8 cellular contexts compared by ENCODE assay signal in the genomic region with DNA sequence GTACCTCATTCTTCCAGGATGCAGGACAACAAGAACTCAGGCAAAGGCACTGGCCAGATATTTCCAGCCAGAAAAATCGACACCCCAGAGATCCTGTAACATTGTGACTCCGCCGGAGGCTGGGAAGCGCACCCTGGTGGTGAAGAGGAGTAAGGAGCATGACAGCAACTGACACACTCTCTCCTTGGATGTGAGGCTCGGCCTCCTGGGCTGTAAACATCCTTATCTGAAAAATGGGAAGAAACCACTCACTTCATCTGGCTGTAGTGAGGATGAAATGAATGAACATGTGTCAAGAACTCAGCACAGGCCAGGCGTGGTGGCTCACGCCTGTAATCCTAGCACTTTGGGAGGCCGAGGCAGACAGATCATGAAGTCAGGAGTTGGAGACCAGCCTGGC. TPM values are rescaled to one million over a fixed set of nuclear protein-coding genes. Genes with fewer than 3 reads are reported as not detected.
DNase-seq lines count a peak whose midpoint lies in the region; ATAC-seq, FAIRE-seq and TF ChIP-seq lines count a peak whose summit lies in the region.

No MANE protein-coding gene starts in this region.

- H3K79me2 ChIP-seq in Loucy (ENCODE audit: insufficient read depth, low read length) (no peaks in the 10 kb centered on the region), endothelial cell of umbilical vein (ENCODE audit: control insufficient read depth, insufficient read depth, low read length) (no peaks in the 10 kb centered on the region), parathyroid adenoma (no peaks in the 10 kb centered on the region)

- H3K9ac ChIP-seq in Loucy (ENCODE audit: low read depth, low read length, poor library complexity, severe bottlenecking) (no peak overlapping the region), endothelial cell of umbilical vein (replicated peaks; ENCODE audit: extremely low read depth, insufficient read depth, low read length) (no peak overlapping the region), parathyroid adenoma (no peak overlapping the region)

- no peaks in the 10 kb centered on the region for H3K9me3 ChIP-seq in Loucy (ENCODE audit: insufficient read depth, low read depth, low read length)
- H3K9me3 ChIP-seq in endothelial cell of umbilical vein (replicated peaks; ENCODE audit: control insufficient read depth, insufficient read depth, low read length) = no peaks in the 10 kb centered on the region
- no peaks in the 10 kb centered on the region for H3K9me3 ChIP-seq in parathyroid adenoma (ENCODE audit: control insufficient read depth, low read length)

- no peak overlapping the region for H3K4me3 ChIP-seq in Loucy (ENCODE audit: low read length, poor library complexity, severe bottlenecking)
- H3K4me3 ChIP-seq in endothelial cell of umbilical vein (replicated peaks in 1 of 3; ENCODE audit: insufficient read depth in 1 of 3, low read depth in 1 of 3, low read length in 3 of 3) = no peak overlapping the region
- no peak overlapping the region for H3K4me3 ChIP-seq in parathyroid adenoma (ENCODE audit: low read depth, low read length)

- TF ChIP-seq POLR2A in endothelial cell of umbilical vein (IDR thresholded peaks at IDR 0.05; ENCODE audit: low read depth, low read length) = no peak

- no peak overlapping the region for H3K4me2 ChIP-seq in Loucy (ENCODE audit: low read depth, low read length, poor library complexity, severe bottlenecking)
- H3K4me2 ChIP-seq in endothelial cell of umbilical vein (ENCODE audit: insufficient read depth, low read length) = no peak overlapping the region
- no peak overlapping the region for H3K4me2 ChIP-seq in parathyroid adenoma (ENCODE audit: low read length)

- no peaks in the 10 kb centered on the region for H3K9me1 ChIP-seq in endothelial cell of umbilical vein (replicated peaks; ENCODE audit: control insufficient read depth, extremely low read depth, insufficient read depth, low read length)

- H3K4me1 ChIP-seq in Loucy (ENCODE audit: insufficient read depth, low read length, poor library complexity, severe bottlenecking) (no peaks in the 10 kb centered on the region), endothelial cell of umbilical vein (ENCODE audit: control insufficient read depth, extremely low read depth, insufficient read depth, low read length) (no peaks in the 10 kb centered on the region), parathyroid adenoma (no peaks in the 10 kb centered on the region)

- H3K27ac ChIP-seq in endothelial cell of umbilical vein (ENCODE audit: insufficient read depth, low read depth, low read length) (no peak overlapping the region), parathyroid adenoma (no peak overlapping the region)

- H3K27me3 ChIP-seq in Loucy (ENCODE audit: insufficient read depth, low read length, poor library complexity, severe bottlenecking) = no peaks in the 10 kb centered on the region
- H3K27me3 ChIP-seq in endothelial cell of umbilical vein (ENCODE audit: control insufficient read depth in 2 of 2, insufficient read depth in 2 of 2, low read length in 2 of 2) = no peaks in the 10 kb centered on the region
- H3K27me3 ChIP-seq in parathyroid adenoma (ENCODE audit: control insufficient read depth, insufficient read depth, low read length) = no peaks in the 10 kb centered on the region

- TF ChIP-seq CTCF in GM10248 (IDR thresholded peaks at IDR 0.05; ENCODE audit: control extremely low read depth, extremely low read depth, low read depth, missing control alignments) (peak; percentile 40), Loucy (conservative IDR thresholded peaks at IDR 0.05; ENCODE audit: low read length) (peak; percentile 73), endothelial cell of umbilical vein (IDR thresholded peaks at IDR 0.05; ENCODE audit: extremely low read depth in 1 of 2, insufficient read depth in 1 of 2, low read depth in 1 of 2, low read length in 2 of 2) (peak; percentile 69 to 83), parathyroid adenoma (IDR thresholded peaks at IDR 0.05) (peak; percentile 48)

- CTCF ChIA-PET in GM10248 (lab: Yijun Ruan, JAX) = interaction anchor here (1.5 to 3.7 kb wide), 2 partner anchors 12 to 74 kb away, joined by 8 to 22 read pairs; no protein-coding TSS in a partner anchor
- CTCF ChIA-PET in endothelial cell of umbilical vein (lab: Charles Lee) = interaction anchor here (1.0 to 9.7 kb wide), 10 partner anchors 8 to 504 kb away, joined by 3 to 147 read pairs (median 5); a partner anchor contains a TSS

- intact Hi-C loops in endothelial cell of umbilical vein (cut with micrococcal nuclease) = loop anchor here (1.0 to 2.0 kb wide), 3 partner anchors 27 to 78 kb away; a partner anchor contains a TSS

- dilution Hi-C loops in endothelial cell of umbilical vein (cut with MboI; ENCODE audit: extremely low pct_ligation_motif_present, low sequenced_read_pairs) = no loop called here

- H4K20me1 ChIP-seq in Loucy (ENCODE audit: insufficient read depth, low read length, poor library complexity, severe bottlenecking) (no peaks in the 10 kb centered on the region), endothelial cell of umbilical vein (replicated peaks; ENCODE audit: control insufficient read depth, extremely low read depth, insufficient read depth, low read length) (no peaks in the 10 kb centered on the region)

- peak; percentile 77 for FAIRE-seq in endothelial cell of umbilical vein (lab: Jason Lieb, UNC)

- BruUV-seq in endothelial cell of umbilical vein (replicated peaks; lab: Mats Ljungman, UMichigan) = no TSS peak

- POLR2A ChIA-PET in GM10248 (lab: Yijun Ruan, JAX) = no interaction called here
- POLR2A ChIA-PET in endothelial cell of umbilical vein (lab: Charles Lee) = no interaction called here

- no peaks in the 10 kb centered on the region for H3K9me2 ChIP-seq in Loucy (replicated peaks; ENCODE audit: low read depth, low read length)

- no peak overlapping the region for H2AFZ ChIP-seq in Loucy (ENCODE audit: low read length)
- no peak overlapping the region for H2AFZ ChIP-seq in endothelial cell of umbilical vein (ENCODE audit: low read depth, low read length)
- H2AFZ ChIP-seq in parathyroid adenoma = no peak overlapping the region

- H3F3A ChIP-seq in Loucy (ENCODE audit: low read depth) = no peaks in the 10 kb centered on the region

- H3K36me3 ChIP-seq in Loucy (ENCODE audit: insufficient read depth, low read length) = peaks cover 13% of the 10 kb centered on the region; the same call in 1 of the 2 replicates
- H3K36me3 ChIP-seq in endothelial cell of umbilical vein (ENCODE audit: control insufficient read depth in 2 of 2, extremely low read depth in 1 of 2, insufficient read depth in 2 of 2, low read length in 2 of 2) = peaks cover 7 to 22% of the 10 kb centered on the region in 2 experiments
- H3K36me3 ChIP-seq in parathyroid adenoma (ENCODE audit: control insufficient read depth, insufficient read depth, low read length) = no peaks in the 10 kb centered on the region

- ATAC-seq in GM21528 (IDR thresholded peaks at IDR 0.05; ENCODE audit: low FRiP score, unreplicated experiment) = no peak

- DNase-seq in GM10248 (ENCODE audit: extremely low spot score) = peak; percentile 71
- DNase-seq in activated CD4-positive, alpha-beta T cell treated with anti-CD3 and anti-CD28 coated beads, Interleukin-2, amount 50 U/mL, for 24 hours (ENCODE audit: low read depth in 1 of 2, low spot score in 1 of 2) = peak; percentile 9 to 21
- peak; percentile 47 for DNase-seq in endothelial cell of umbilical vein (ENCODE audit: low read depth, low spot score)
- no peak for DNase-seq in C1 segment of cervical spinal cord (lab: John Stamatoyannopoulos, UW)
- no peak for DNase-seq in GF-D8 (lab: John Stamatoyannopoulos, UW)

TF ChIP-seq in endothelial cell of umbilical vein, 7 proteins besides CTCF, POLR2A, EP300 and RAD21:
- no peak for TF ChIP-seq POLR2AphosphoS5 (IDR thresholded peaks at IDR 0.05; ENCODE audit: insufficient read depth, low read depth, low read length)

RNA-seq across cellular contexts. Expression of a gene that starts 27.5 kb away (rescaled TPM):
- 24.3 and 26.0 TPM in 2 replicates for total RNA-seq in endothelial cell of umbilical vein
- polyA plus RNA-seq in endothelial cell of umbilical vein = 9.4 and 12.9 TPM in 2 replicates
- 12.1 and 12.5 TPM in 2 replicates for polyA plus RNA-seq in endothelial cell of umbilical vein (2011; cell fraction: cytosol; rRNA removed)
- polyA plus RNA-seq in endothelial cell of umbilical vein (2011; cell fraction: nucleus; rRNA removed) = 42.3 and 50.3 TPM in 2 replicates
- polyA plus RNA-seq in endothelial cell of umbilical vein (2012) = 18.5 and 20.5 TPM in 2 replicates
- polyA minus RNA-seq in endothelial cell of umbilical vein = 8.3 and 13.2 TPM in 2 replicates
- polyA minus RNA-seq in endothelial cell of umbilical vein (2011; cell fraction: cytosol; rRNA and poly(A)+ RNA removed) = 9.9 TPM
- 11.3 and 18.9 TPM in 2 replicates for polyA minus RNA-seq in endothelial cell of umbilical vein (2011; cell fraction: nucleus; rRNA and poly(A)+ RNA removed)

RNA-seq across cellular contexts. Expression of a gene that starts 47.3 kb away (rescaled TPM):
- total RNA-seq in endothelial cell of umbilical vein = 46.6 and 48.0 TPM in 2 replicates
- polyA plus RNA-seq in endothelial cell of umbilical vein = 20.1 and 21.5 TPM in 2 replicates
- polyA plus RNA-seq in endothelial cell of umbilical vein (2011; cell fraction: cytosol; rRNA removed) = 50.6 and 51.7 TPM in 2 replicates
- polyA plus RNA-seq in endothelial cell of umbilical vein (2011; cell fraction: nucleus; rRNA removed) = 10.4 and 16.5 TPM in 2 replicates
- polyA plus RNA-seq in endothelial cell of umbilical vein (2012) = 45.2 and 53.0 TPM in 2 replicates
- polyA minus RNA-seq in endothelial cell of umbilical vein = 32.0 and 36.3 TPM in 2 replicates
- polyA minus RNA-seq in endothelial cell of umbilical vein (2011; cell fraction: cytosol; rRNA and poly(A)+ RNA removed) = 22.4 TPM
- 6.1 and 6.6 TPM in 2 replicates for polyA minus RNA-seq in endothelial cell of umbilical vein (2011; cell fraction: nucleus; rRNA and poly(A)+ RNA removed)

Comparison
In these comparisons a context has a peak if more than half of its experiments do, and no peak if none do; other contexts are left out.
1. DNase-seq: peak in GM10248 (single experiment), activated CD4-positive, alpha-beta T cell treated with anti-CD3 and anti-CD28 coated beads, Interleukin-2, amount 50 U/mL, for 24 hours (2 of 2) and endothelial cell of umbilical vein (single experiment); none in C1 segment of cervical spinal cord (0 of 14) and GF-D8 (single experiment).
2. Peak in every context shown above with its lines, with median percentiles within 50 percentile points of each other: CTCF ChIP-seq.